ENCODE assay signal across 3 cellular contexts in the genomic region with DNA sequence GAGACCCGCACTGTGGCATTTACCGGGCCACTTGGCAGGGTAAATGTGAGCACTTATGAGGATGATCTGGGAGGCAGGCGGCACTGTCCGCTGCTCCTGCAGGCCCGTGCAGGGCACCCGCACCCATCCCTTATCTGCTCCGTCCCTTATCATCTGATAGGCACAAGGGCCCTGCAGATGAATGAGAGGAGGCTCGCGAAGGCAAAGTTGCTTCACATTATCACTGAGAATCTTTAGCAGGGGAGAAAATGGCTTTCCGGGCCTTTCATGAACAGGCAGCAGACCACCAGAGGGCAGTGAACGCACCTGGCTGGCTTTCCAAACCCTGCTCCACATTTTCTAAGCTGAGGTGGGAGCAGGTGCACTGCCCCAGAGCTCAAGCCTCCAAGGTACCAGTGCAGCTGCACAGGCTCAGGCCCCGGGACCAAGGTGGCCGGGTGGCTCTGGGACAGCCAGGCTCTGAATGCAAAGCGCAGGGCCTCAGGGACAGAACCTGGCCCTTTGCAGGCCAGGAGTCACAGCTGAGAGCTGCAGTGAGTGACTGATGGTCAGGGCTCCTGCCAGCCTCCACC.
TF ChIP-seq lines count a peak whose summit lies in the region.

No MANE protein-coding gene starts in this region.

TF ChIP-seq in SK-N-SH, 30 proteins besides CTCF, POLR2A, EP300 and RAD21 (continued from another document):
- TF ChIP-seq, protein P1, sequence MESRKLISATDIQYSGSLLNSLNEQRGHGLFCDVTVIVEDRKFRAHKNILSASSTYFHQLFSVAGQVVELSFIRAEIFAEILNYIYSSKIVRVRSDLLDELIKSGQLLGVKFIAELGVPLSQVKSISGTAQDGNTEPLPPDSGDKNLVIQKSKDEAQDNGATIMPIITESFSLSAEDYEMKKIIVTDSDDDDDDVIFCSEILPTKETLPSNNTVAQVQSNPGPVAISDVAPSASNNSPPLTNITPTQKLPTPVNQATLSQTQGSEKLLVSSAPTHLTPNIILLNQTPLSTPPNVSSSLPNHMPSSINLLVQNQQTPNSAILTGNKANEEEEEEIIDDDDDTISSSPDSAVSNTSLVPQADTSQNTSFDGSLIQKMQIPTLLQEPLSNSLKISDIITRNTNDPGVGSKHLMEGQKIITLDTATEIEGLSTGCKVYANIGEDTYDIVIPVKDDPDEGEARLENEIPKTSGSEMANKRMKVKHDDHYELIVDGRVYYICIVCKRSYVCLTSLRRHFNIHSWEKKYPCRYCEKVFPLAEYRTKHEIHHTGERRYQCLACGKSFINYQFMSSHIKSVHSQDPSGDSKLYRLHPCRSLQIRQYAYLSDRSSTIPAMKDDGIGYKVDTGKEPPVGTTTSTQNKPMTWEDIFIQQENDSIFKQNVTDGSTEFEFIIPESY (IDR thresholded peaks at IDR 0.05; ENCODE audit: borderline replicate concordance, low read depth), result no peak
- TF ChIP-seq SIN3A (IDR thresholded peaks at IDR 0.05; ENCODE audit: borderline replicate concordance, low read depth, low read length) (no peak), RFX5 (IDR thresholded peaks at IDR 0.05; ENCODE audit: low read length) (no peak)

TF ChIP-seq in SK-N-SH treated with all-trans-retinoic acid at 6 μM for 48 hours, 23 proteins besides CTCF, POLR2A, EP300 and RAD21 (continued from another document):
- TF ChIP-seq, protein P2, sequence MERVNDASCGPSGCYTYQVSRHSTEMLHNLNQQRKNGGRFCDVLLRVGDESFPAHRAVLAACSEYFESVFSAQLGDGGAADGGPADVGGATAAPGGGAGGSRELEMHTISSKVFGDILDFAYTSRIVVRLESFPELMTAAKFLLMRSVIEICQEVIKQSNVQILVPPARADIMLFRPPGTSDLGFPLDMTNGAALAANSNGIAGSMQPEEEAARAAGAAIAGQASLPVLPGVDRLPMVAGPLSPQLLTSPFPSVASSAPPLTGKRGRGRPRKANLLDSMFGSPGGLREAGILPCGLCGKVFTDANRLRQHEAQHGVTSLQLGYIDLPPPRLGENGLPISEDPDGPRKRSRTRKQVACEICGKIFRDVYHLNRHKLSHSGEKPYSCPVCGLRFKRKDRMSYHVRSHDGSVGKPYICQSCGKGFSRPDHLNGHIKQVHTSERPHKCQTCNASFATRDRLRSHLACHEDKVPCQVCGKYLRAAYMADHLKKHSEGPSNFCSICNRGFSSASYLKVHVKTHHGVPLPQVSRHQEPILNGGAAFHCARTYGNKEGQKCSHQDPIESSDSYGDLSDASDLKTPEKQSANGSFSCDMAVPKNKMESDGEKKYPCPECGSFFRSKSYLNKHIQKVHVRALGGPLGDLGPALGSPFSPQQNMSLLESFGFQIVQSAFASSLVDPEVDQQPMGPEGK (CRISPR knock-in tag; IDR thresholded peaks at IDR 0.05; ENCODE audit: borderline replicate concordance), result no peak
TF ChIP-seq in SK-N-SH treated with all-trans-retinoic acid at 6 μM for 48 hours: peak in this region for 0.

TF ChIP-seq in GM12878, 131 proteins besides CTCF, POLR2A, EP300 and RAD21 (continued from another document):
- TF ChIP-seq, protein P3, sequence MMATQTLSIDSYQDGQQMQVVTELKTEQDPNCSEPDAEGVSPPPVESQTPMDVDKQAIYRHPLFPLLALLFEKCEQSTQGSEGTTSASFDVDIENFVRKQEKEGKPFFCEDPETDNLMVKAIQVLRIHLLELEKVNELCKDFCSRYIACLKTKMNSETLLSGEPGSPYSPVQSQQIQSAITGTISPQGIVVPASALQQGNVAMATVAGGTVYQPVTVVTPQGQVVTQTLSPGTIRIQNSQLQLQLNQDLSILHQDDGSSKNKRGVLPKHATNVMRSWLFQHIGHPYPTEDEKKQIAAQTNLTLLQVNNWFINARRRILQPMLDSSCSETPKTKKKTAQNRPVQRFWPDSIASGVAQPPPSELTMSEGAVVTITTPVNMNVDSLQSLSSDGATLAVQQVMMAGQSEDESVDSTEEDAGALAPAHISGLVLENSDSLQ (IDR thresholded peaks at IDR 0.05), result no peak
